31 cellular contexts compared by ENCODE assay signal in the genomic region with DNA sequence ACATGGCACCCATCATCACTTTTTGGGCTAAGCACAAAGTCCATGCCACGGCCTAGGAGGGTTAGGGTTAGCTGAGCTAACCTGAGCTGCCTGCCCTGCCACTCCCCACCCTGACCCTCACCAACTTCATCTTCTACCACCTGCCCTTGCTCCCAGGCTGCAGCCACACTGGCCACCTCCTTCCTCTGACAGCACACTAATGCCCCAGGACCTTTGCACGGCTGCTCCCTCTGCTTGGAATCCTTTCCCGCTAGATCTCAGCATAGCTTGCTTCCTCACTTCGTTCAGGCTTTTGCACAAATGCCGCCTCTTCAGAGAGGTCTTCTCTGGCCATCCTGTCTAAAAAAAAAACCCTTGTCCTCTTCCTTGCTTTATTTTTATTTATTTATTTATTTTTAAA. TPM values are rescaled to one million over a fixed set of nuclear protein-coding genes. Genes with fewer than 3 reads are reported as not detected.
"Had no signal": no experiment of that assay in that cellular context is flagged by ENCODE, and none has a peak within 500 bp of the region (broad histone marks: within the 10 kb centered on the region; RNA-seq: fewer than 3 reads in every experiment).

No MANE protein-coding gene starts in this region.

- ATAC-seq: effector memory CD8-positive, alpha-beta T cell; esophagus mucosa; gastrocnemius medialis; heart right ventricle; left cardiac atrium; left lung; left ventricle myocardium superior; lower lobe of right lung; mucosa of descending colon had no signal

- H3K4me3 ChIP-seq: colonic mucosa, esophagus squamous epithelium, gastrocnemius medialis, heart right ventricle, left lung, lower lobe of right lung, mucosa of descending colon had no signal

- H3K36me3 Mint-ChIP-seq: mesothelial cell of epicardium, naive B cell had no signal

- H3K27ac Mint-ChIP-seq: dendritic cell treated with granulocyte-macrophage colony-stimulating factor and Interleukin-4, amounts not matched to agents 40 ng/mL and 50 ng/mL, for 4 days; effector memory CD8-positive, alpha-beta T cell; endodermal cell; mesothelial cell of epicardium; naive B cell had no signal

- H3K36me3 ChIP-seq: colonic mucosa, esophagus squamous epithelium, gastrocnemius medialis, heart right ventricle, left lung, lower lobe of right lung had no signal

- FAIRE-seq: endometrium, islet of Langerhans, keratinocyte had no signal

- H3K4me1 Mint-ChIP-seq: endodermal cell, mesothelial cell of epicardium had no signal

- H3K9me3 ChIP-seq: colonic mucosa, esophagus squamous epithelium, gastrocnemius medialis, heart right ventricle, left lung, lower lobe of right lung, mucosa of descending colon had no signal

- DNase-seq: colonic mucosa; cortex of kidney; effector CD8-positive, alpha-beta T cell; effector memory CD8-positive, alpha-beta T cell; endodermal cell; erythroblast; esophagus squamous epithelium; foreskin fibroblast; foreskin melanocyte; gastrocnemius medialis; heart right ventricle; hippocampal formation; left cardiac atrium; left ventricle myocardium superior; lower lobe of right lung; mesenchymal stem cell; mucosa of descending colon; naive B cell had no signal

- H3K4me1 ChIP-seq: colonic mucosa, esophagus squamous epithelium, gastrocnemius medialis, heart right ventricle, left lung, lower lobe of right lung had no signal

- H3K27me3 ChIP-seq: colonic mucosa had no signal

- H3K27ac ChIP-seq: colonic mucosa, epithelial cell of prostate, esophagus squamous epithelium, gastrocnemius medialis, heart right ventricle, left lung, lower lobe of right lung had no signal

- H3K4me3 Mint-ChIP-seq: dendritic cell treated with granulocyte-macrophage colony-stimulating factor and Interleukin-4, amounts not matched to agents 40 ng/mL and 50 ng/mL, for 4 days; effector memory CD8-positive, alpha-beta T cell; endodermal cell; mesothelial cell of epicardium; naive B cell had no signal

- H3K9me3 Mint-ChIP-seq: dendritic cell treated with granulocyte-macrophage colony-stimulating factor and Interleukin-4, amounts not matched to agents 40 ng/mL and 50 ng/mL, for 4 days; effector memory CD8-positive, alpha-beta T cell; endodermal cell; mesothelial cell of epicardium; naive thymus-derived CD8-positive, alpha-beta T cell had no signal

RNA-seq across cellular contexts. Expression of gene SHANK1, which starts 13.2 kb away (rescaled TPM):
- total RNA-seq: lung microvascular endothelial cell had no signal

RNA-seq across cellular contexts. Expression of gene C19orf81, which starts 57.1 kb away (rescaled TPM):
- total RNA-seq: colonic mucosa, dermis microvascular lymphatic vessel endothelial cell, esophagus mucosa, esophagus squamous epithelium, gastrocnemius medialis, lung microvascular endothelial cell, mesenteric fat pad, myocyte had no signal
- polyA plus RNA-seq: keratinocyte had no signal
